Comparison of ENCODE assay signal across 1 cellular context in genomic region chr14:23610090-23610814, GRCh38.
TF ChIP-seq lines count a peak whose summit lies in the region.

No MANE protein-coding gene starts in this region.

TF ChIP-seq in HepG2, 621 proteins besides CTCF, POLR2A, EP300 and RAD21 (continued from another document and continues in another):
- no peak; the same call in 1 of the 2 replicates for TF ChIP-seq PRDM10 (CRISPR knock-in tag; IDR thresholded peaks at IDR 0.05; ENCODE audit: low read depth)
- no peak for TF ChIP-seq ZNF615 (CRISPR knock-in tag; IDR thresholded peaks at IDR 0.05; ENCODE audit: borderline replicate concordance)
- no peak for TF ChIP-seq MTF1 (CRISPR knock-in tag; IDR thresholded peaks at IDR 0.05)
- TF ChIP-seq E2F2 (CRISPR knock-in tag; IDR thresholded peaks at IDR 0.05; ENCODE audit: borderline replicate concordance), result no peak
- TF ChIP-seq CREBL2 (CRISPR knock-in tag; IDR thresholded peaks at IDR 0.05; ENCODE audit: borderline replicate concordance), result no peak
- peak; percentile 42; the same call in 1 of the 2 replicates for TF ChIP-seq SMC3 (IDR thresholded peaks at IDR 0.05; ENCODE audit: low read length)
- no peak; the same call in 1 of the 2 replicates for TF ChIP-seq KLF15 (CRISPR knock-in tag; IDR thresholded peaks at IDR 0.05; ENCODE audit: borderline replicate concordance)
- no peak for TF ChIP-seq ZNF431 (CRISPR knock-in tag; IDR thresholded peaks at IDR 0.05; ENCODE audit: borderline replicate concordance, low read depth)
- no peak; the same call in 1 of the 2 replicates for TF ChIP-seq PPARG (CRISPR knock-in tag; conservative IDR thresholded peaks at IDR 0.05)
- TF ChIP-seq ZNF331 (CRISPR knock-in tag; IDR thresholded peaks at IDR 0.05), result peak; percentile 95
- TF ChIP-seq ESRRA (CRISPR knock-in tag; IDR thresholded peaks at IDR 0.05; ENCODE audit: low read depth), result peak; percentile 69; the same call in 1 of the 2 replicates
- no peak for TF ChIP-seq DBP (CRISPR knock-in tag; IDR thresholded peaks at IDR 0.05; ENCODE audit: not compliant biosample characterization)
- TF ChIP-seq RARG (CRISPR knock-in tag; IDR thresholded peaks at IDR 0.05; ENCODE audit: low read depth), result no peak; the same call in 1 of the 2 replicates
- no peak for TF ChIP-seq ZNF781 (CRISPR knock-in tag; IDR thresholded peaks at IDR 0.05; ENCODE audit: borderline replicate concordance, not compliant biosample characterization)
- TF ChIP-seq KLF13 (CRISPR knock-in tag; IDR thresholded peaks at IDR 0.05), result no peak
- peak; percentile 78 for TF ChIP-seq HNF1A (IDR thresholded peaks at IDR 0.05; ENCODE audit: low read depth)
- TF ChIP-seq HNF1A (CRISPR knock-in tag; IDR thresholded peaks at IDR 0.05; ENCODE audit: borderline replicate concordance), result peak; percentile 81
- no peak for TF ChIP-seq ZNF776 (CRISPR knock-in tag; IDR thresholded peaks at IDR 0.05)
- no peak for TF ChIP-seq RBAK (CRISPR knock-in tag; IDR thresholded peaks at IDR 0.05)
- peak; percentile 35 for TF ChIP-seq ZNF503 (CRISPR knock-in tag; IDR thresholded peaks at IDR 0.05)
- TF ChIP-seq IKZF4 (CRISPR knock-in tag; IDR thresholded peaks at IDR 0.05; ENCODE audit: borderline replicate concordance, low read depth, not compliant biosample characterization), result no peak
- TF ChIP-seq IRF1 (CRISPR knock-in tag; IDR thresholded peaks at IDR 0.05; ENCODE audit: low read depth), result no peak
- TF ChIP-seq HOXA7 (CRISPR knock-in tag; IDR thresholded peaks at IDR 0.05), result no peak
- no peak for TF ChIP-seq ZBTB1 (CRISPR knock-in tag; IDR thresholded peaks at IDR 0.05; ENCODE audit: borderline replicate concordance)
- TF ChIP-seq BCL3 (CRISPR knock-in tag; IDR thresholded peaks at IDR 0.05), result no peak
- no peak for TF ChIP-seq ZNF44 (CRISPR knock-in tag; IDR thresholded peaks at IDR 0.05)
- TF ChIP-seq CEBPB (IDR thresholded peaks at IDR 0.05; ENCODE audit: borderline replicate concordance, low read depth, low read length), result no peak
- 0 out of 2 replicates have a peak, but pooled peaks have one; percentile 47 for TF ChIP-seq ZNF589 (CRISPR knock-in tag; conservative IDR thresholded peaks at IDR 0.05)
- no peak for TF ChIP-seq ZNF672 (CRISPR knock-in tag; IDR thresholded peaks at IDR 0.05)
- TF ChIP-seq FOXC1 (CRISPR knock-in tag; IDR thresholded peaks at IDR 0.05; ENCODE audit: borderline replicate concordance), result no peak; the same call in 1 of the 2 replicates
- TF ChIP-seq ZNF414 (CRISPR knock-in tag; IDR thresholded peaks at IDR 0.05), result no peak; the same call in none of the 2 replicates
- no peak for TF ChIP-seq ZNF879 (CRISPR knock-in tag; IDR thresholded peaks at IDR 0.05)
- no peak for TF ChIP-seq HIVEP1 (CRISPR knock-in tag; IDR thresholded peaks at IDR 0.05)
- no peak for TF ChIP-seq TCF7L2 (IDR thresholded peaks at IDR 0.05; ENCODE audit: low read depth, low read length)
- no peak; the same call in 1 of the 2 replicates for TF ChIP-seq ZNF552 (CRISPR knock-in tag; IDR thresholded peaks at IDR 0.05; ENCODE audit: borderline replicate concordance)
- no peak for TF ChIP-seq CERS6 (CRISPR knock-in tag; IDR thresholded peaks at IDR 0.05)
- TF ChIP-seq XBP1 (CRISPR knock-in tag; IDR thresholded peaks at IDR 0.05), result no peak
- no peak for TF ChIP-seq ZMAT5 (CRISPR knock-in tag; IDR thresholded peaks at IDR 0.05; ENCODE audit: borderline replicate concordance, low read depth)
- TF ChIP-seq YY1 (IDR thresholded peaks at IDR 0.05; ENCODE audit: insufficient read depth, insufficient replicate concordance, low read depth, low read length), result no peak
- TF ChIP-seq SALL1 (CRISPR knock-in tag; IDR thresholded peaks at IDR 0.05), result peak; percentile 77; the same call in 1 of the 2 replicates
